Comparison of ENCODE assay signal across 31 cellular contexts in the genomic region with DNA sequence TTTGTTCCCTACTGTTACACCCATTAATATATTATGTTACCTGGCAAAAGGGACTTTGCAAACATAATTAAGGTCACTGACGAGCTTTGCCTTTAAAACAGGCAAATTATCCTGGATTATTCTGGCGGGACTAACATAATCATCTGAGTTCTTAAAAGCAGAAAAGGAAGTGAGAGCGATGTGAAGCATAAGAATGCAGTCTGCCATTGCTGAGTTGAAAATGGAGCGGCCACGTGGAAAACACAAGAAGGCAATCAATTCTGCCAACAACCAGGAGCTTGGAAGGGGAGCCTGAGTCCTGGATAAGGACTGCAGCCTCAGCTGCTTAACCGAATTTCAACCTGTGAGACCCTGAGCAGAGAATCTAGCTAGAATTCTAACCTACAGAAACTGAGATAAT.
"Had no signal": no experiment of that assay in that cellular context is flagged by ENCODE, and none has a peak within 500 bp of the region (broad histone marks: within the 10 kb centered on the region; RNA-seq: fewer than 3 reads in every experiment).

No MANE protein-coding gene starts in this region.

- H3K9me3 ChIP-seq: adrenal gland, body of pancreas, breast epithelium had no signal

- H3K4me1 ChIP-seq: adrenal gland, body of pancreas, breast epithelium had no signal

- H3K27ac ChIP-seq: adrenal gland, body of pancreas, brain microvascular endothelial cell, breast epithelium, VCaP had no signal

- H3K4me3 ChIP-seq: adrenal gland, body of pancreas, breast epithelium had no signal

- ATAC-seq: activated CD8-positive, alpha-beta T cell treated with anti-CD3 and anti-CD28 coated beads for 36 hours; activated naive CD4-positive, alpha-beta T cell treated with anti-CD3 and anti-CD28 coated beads, Interleukin-2, amount 50 U/mL, for 72 hours; activated T-cell treated with anti-CD3 and anti-CD28 coated beads, Interleukin-2, amount 50 U/mL, for 4 hours; activated T-cell treated with anti-CD3 and anti-CD28 coated beads, Interleukin-2, amount 50 U/mL, for 72 hours; activated T-helper 17 cell treated with anti-CD3 and anti-CD28 coated beads, Interleukin-2, amount 50 U/mL, for 72 hours; body of pancreas had no signal

- H3K27me3 ChIP-seq: adrenal gland, body of pancreas, brain microvascular endothelial cell, breast epithelium had no signal

- DNase-seq: activated B cell treated with CpG ODN at 0.5 μM for 24 hours; activated CD4-positive, alpha-beta memory T cell treated with anti-CD3 and anti-CD28 coated beads for 36 hours; activated CD4-positive, alpha-beta T cell treated with anti-CD3 and anti-CD28 coated beads for 4 hours; activated CD4-positive, alpha-beta T cell treated with anti-CD3 and anti-CD28 coated beads, Interleukin-2, amount 10 ng/mL, durations not matched to agents 24 days and 14 days; activated CD4-positive, alpha-beta T cell treated with anti-CD3 and anti-CD28 coated beads, Interleukin-2, amount 50 U/mL, for 1 hour; activated CD4-positive, alpha-beta T cell treated with anti-CD3 and anti-CD28 coated beads, Interleukin-2, amount 50 U/mL, for 4 hours; activated CD4-positive, CD25-positive, alpha-beta regulatory T cell treated with anti-CD3 and anti-CD28 coated beads, Interleukin-2, amount 50 U/mL, for 72 hours; activated CD8-positive, alpha-beta memory T cell treated with anti-CD3 and anti-CD28 coated beads, Interleukin-2, amount 50 U/mL, for 4 hours; activated CD8-positive, alpha-beta T cell treated with anti-CD3 and anti-CD28 coated beads for 36 hours; activated effector memory CD4-positive, alpha-beta T cell treated with anti-CD3 and anti-CD28 coated beads, Interleukin-2, amount 50 U/mL, for 16 hours; activated gamma-delta T cell treated with Interleukin-2 at 50 U/mL for 16 hours; activated naive CD4-positive, alpha-beta T cell; activated naive CD4-positive, alpha-beta T cell treated with anti-CD3 and anti-CD28 coated beads for 36 hours; activated naive CD4-positive, alpha-beta T cell treated with anti-CD3 and anti-CD28 coated beads, Interleukin-2, amount 50 U/mL, for 16 hours; activated naive CD8-positive, alpha-beta T cell treated with anti-CD3 and anti-CD28 coated beads for 36 hours; activated T-cell treated with anti-CD3 and anti-CD28 coated beads for 4 hours; activated T-cell treated with anti-CD3 and anti-CD28 coated beads, Interleukin-2, amount 50 U/mL, for 1 hour; activated T-cell treated with anti-CD3 and anti-CD28 coated beads, Interleukin-2, amount 50 U/mL, for 4 hours; activated T-cell treated with anti-CD3 and anti-CD28 coated beads, Interleukin-2, amount 50 U/mL, for 72 hours; adrenal gland; amniotic stem cell; aorta; body of pancreas; brain microvascular endothelial cell; central memory CD4-positive, alpha-beta T cell; T-helper 2 cell; T-helper 9 cell had no signal

- H3K36me3 ChIP-seq: adrenal gland, brain microvascular endothelial cell, breast epithelium had no signal
